Comparison of ENCODE assay signal across 19 cellular contexts in the genomic region with DNA sequence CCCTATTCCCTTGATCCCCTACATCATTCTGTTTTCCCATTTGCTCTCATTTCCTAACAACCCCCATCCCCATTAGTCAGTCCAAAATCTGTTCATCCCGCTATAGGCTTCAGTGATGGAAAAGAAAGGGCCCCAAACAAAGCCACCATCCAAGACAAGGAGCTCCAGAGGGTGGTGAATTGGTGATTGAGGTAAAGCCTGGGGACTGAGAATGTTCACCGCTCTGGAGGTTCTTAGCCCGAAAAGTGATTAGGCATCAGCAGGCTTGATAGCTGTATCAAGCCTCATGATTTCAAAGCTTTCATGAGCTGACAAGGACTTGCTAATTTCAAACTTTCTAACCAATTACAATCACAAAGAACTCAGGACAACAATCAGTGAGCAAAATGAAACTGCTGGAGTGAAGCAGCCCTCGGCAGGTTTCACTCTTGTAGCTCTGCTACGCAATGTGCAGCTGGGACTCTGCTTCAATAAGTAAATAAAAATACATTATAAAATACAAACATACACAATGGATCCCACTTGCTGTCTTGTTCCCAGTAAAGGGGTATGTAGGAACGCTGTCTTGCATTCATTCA.
DNase-seq lines count a peak whose midpoint lies in the region; ATAC-seq, FAIRE-seq and TF ChIP-seq lines count a peak whose summit lies in the region.
"Had no signal": no experiment of that assay in that cellular context is flagged by ENCODE, and none has a peak within 500 bp of the region (broad histone marks: within the 10 kb centered on the region; RNA-seq: fewer than 3 reads in every experiment).

No MANE protein-coding gene starts in this region.

- CTCF ChIA-PET in HEK293T (lab: Yijun Ruan, JAX) = no interaction called here

- peaks cover 30% of the 10 kb centered on the region for H3K4me1 ChIP-seq in BLaER1
- H3K4me1 ChIP-seq in neural progenitor cell = peaks cover 32% of the 10 kb centered on the region

- TF ChIP-seq CTCF in HFF-Myc (IDR thresholded peaks at IDR 0.05; ENCODE audit: low read depth, low read length, missing control alignments) (no peak), neural progenitor cell (IDR thresholded peaks at IDR 0.05) (no peak)

- no peaks in the 10 kb centered on the region for H4K20me1 ChIP-seq in BLaER1
- no peaks in the 10 kb centered on the region for H4K20me1 ChIP-seq in neural progenitor cell (ENCODE audit: low read depth)

- H2AFZ ChIP-seq in neural progenitor cell (replicated peaks) = peak overlapping the region; percentile 85

- ATAC-seq in esophagus mucosa = no peak

- H3K36me3 ChIP-seq in BLaER1 = no peaks in the 10 kb centered on the region
- no peaks in the 10 kb centered on the region for H3K36me3 ChIP-seq in neural progenitor cell
- H3K36me3 ChIP-seq: cardiac muscle cell had no signal

- peak overlapping the region; percentile 76 for H3K27ac Mint-ChIP-seq in neural progenitor cell
- H3K27ac Mint-ChIP-seq: activated CD4-positive, alpha-beta T cell treated with anti-CD3 and anti-CD28 coated beads, Interleukin-2, amount 10 ng/mL, durations not matched to agents 24 days and 14 days; activated naive CD8-positive, alpha-beta T cell; stimulated activated naive CD8-positive, alpha-beta T cell treated with anti-CD3 and anti-CD28 coated beads, Interleukin-15, Interleukin-2, amounts not matched to agents 100 ng/mL and 50 ng/mL, for 24 hours had no signal

- H3K9me3 Mint-ChIP-seq in neural progenitor cell = no peaks in the 10 kb centered on the region
- H3K9me3 Mint-ChIP-seq: activated CD4-positive, alpha-beta T cell treated with anti-CD3 and anti-CD28 coated beads, Interleukin-2, amount 10 ng/mL, durations not matched to agents 24 days and 14 days; stimulated activated naive CD8-positive, alpha-beta T cell treated with anti-CD3 and anti-CD28 coated beads, Interleukin-15, Interleukin-2, amounts not matched to agents 100 ng/mL and 50 ng/mL, for 24 hours had no signal

- H3F3A ChIP-seq in neural progenitor cell (ENCODE audit: low read depth) = peaks cover 11% of the 10 kb centered on the region

- H3K36me3 Mint-ChIP-seq in neural progenitor cell = no peaks in the 10 kb centered on the region

- H3K4me2 ChIP-seq in BLaER1 (peak overlapping the region; percentile 51), neural progenitor cell (peak overlapping the region; percentile 47)

- H3K9ac ChIP-seq in BLaER1 (no peak overlapping the region), neural progenitor cell (no peak overlapping the region)

- no peaks in the 10 kb centered on the region for H3K9me3 ChIP-seq in BLaER1
- no peaks in the 10 kb centered on the region for H3K9me3 ChIP-seq in neural progenitor cell (ENCODE audit: low read depth)

- H3K27ac ChIP-seq in BLaER1 (no peak overlapping the region; the same call in 1 of the 2 replicates), neural progenitor cell (peak overlapping the region; percentile 83)
- H3K27ac ChIP-seq: C4-2B, cardiac muscle cell had no signal

- no peaks in the 10 kb centered on the region for H3K79me2 ChIP-seq in neural progenitor cell (ENCODE audit: low read depth)

- peak; percentile 23 for FAIRE-seq in endometrium (lab: Jason Lieb, UNC)
- FAIRE-seq: H54 had no signal

- POLR2A ChIA-PET in HEK293T (lab: Yijun Ruan, JAX) = no interaction called here

- DNase-seq in HFF-Myc (ENCODE audit: extremely low read depth, low read depth) (no peak), neural progenitor cell (ENCODE audit: low spot score) (peak; percentile 42), occipital lobe (lab: John Stamatoyannopoulos, UW) (no peak), HEK293T (ENCODE audit: extremely low spot score) (no peak), epidermal melanocyte (ENCODE audit: insufficient read length, low spot score) (no peak)
- DNase-seq: activated CD4-positive, alpha-beta T cell treated with anti-CD3 and anti-CD28 coated beads, Interleukin-2, amount 10 ng/mL, durations not matched to agents 24 days and 14 days; activated T-cell treated with anti-CD3 and anti-CD28 coated beads for 4 hours; DND-41; NCI-H226; SIG-M5; T-helper 9 cell had no signal

- no peaks in the 10 kb centered on the region for H3K27me3 Mint-ChIP-seq in neural progenitor cell (ENCODE audit: insufficient read depth, low read depth)
- H3K27me3 Mint-ChIP-seq: activated CD4-positive, alpha-beta T cell treated with anti-CD3 and anti-CD28 coated beads, Interleukin-2, amount 10 ng/mL, durations not matched to agents 24 days and 14 days; activated naive CD8-positive, alpha-beta T cell; stimulated activated naive CD8-positive, alpha-beta T cell treated with anti-CD3 and anti-CD28 coated beads, Interleukin-15, Interleukin-2, amounts not matched to agents 100 ng/mL and 50 ng/mL, for 24 hours had no signal

- H3K4me3 Mint-ChIP-seq in neural progenitor cell = peak overlapping the region; percentile 25
- H3K4me3 Mint-ChIP-seq: activated CD4-positive, alpha-beta T cell treated with anti-CD3 and anti-CD28 coated beads, Interleukin-2, amount 10 ng/mL, durations not matched to agents 24 days and 14 days; activated naive CD8-positive, alpha-beta T cell; stimulated activated naive CD8-positive, alpha-beta T cell treated with anti-CD3 and anti-CD28 coated beads, Interleukin-15, Interleukin-2, amounts not matched to agents 100 ng/mL and 50 ng/mL, for 24 hours had no signal

- no peaks in the 10 kb centered on the region for H3K27me3 ChIP-seq in BLaER1
- H3K27me3 ChIP-seq in neural progenitor cell = no peaks in the 10 kb centered on the region
- H3K27me3 ChIP-seq: cardiac muscle cell had no signal

- no peak overlapping the region for H3K4me3 ChIP-seq in BLaER1
- H3K4me3 ChIP-seq in HFF-Myc (replicated peaks; ENCODE audit: low read depth, low read length) = 0 out of 2 replicates have a peak overlapping the region, but pooled peaks have one; percentile 1
- no peak overlapping the region for H3K4me3 ChIP-seq in neural progenitor cell
- H3K4me3 ChIP-seq: cardiac muscle cell had no signal

- peaks cover 31% of the 10 kb centered on the region for H3K4me1 Mint-ChIP-seq in neural progenitor cell

TF ChIP-seq in HEK293T, 16 proteins besides CTCF, POLR2A, EP300 and RAD21:
- TF ChIP-seq L3MBTL2 (conservative IDR thresholded peaks at IDR 0.05) (no peak), ARNT (IDR thresholded peaks at IDR 0.05) (no peak), LEF1 (IDR thresholded peaks at IDR 0.05; ENCODE audit: borderline replicate concordance) (no peak), CTBP1 (IDR thresholded peaks at IDR 0.05; ENCODE audit: borderline replicate concordance) (no peak), FOXK2 (IDR thresholded peaks at IDR 0.05) (no peak), NFRKB (IDR thresholded peaks at IDR 0.05) (no peak), HDGF (IDR thresholded peaks at IDR 0.05; ENCODE audit: borderline replicate concordance) (no peak), FOXA1 (IDR thresholded peaks at IDR 0.05) (no peak), TARDBP (IDR thresholded peaks at IDR 0.05) (no peak), ELF4 (IDR thresholded peaks at IDR 0.05) (no peak), SP1 (IDR thresholded peaks at IDR 0.05) (no peak), FOXM1 (IDR thresholded peaks at IDR 0.05; ENCODE audit: borderline replicate concordance) (no peak), ZNF384 (IDR thresholded peaks at IDR 0.05) (no peak), BHLHE40 (IDR thresholded peaks at IDR 0.05; ENCODE audit: borderline replicate concordance) (no peak), SUZ12 (IDR thresholded peaks at IDR 0.05) (no peak)
- TF ChIP-seq, protein P1, sequence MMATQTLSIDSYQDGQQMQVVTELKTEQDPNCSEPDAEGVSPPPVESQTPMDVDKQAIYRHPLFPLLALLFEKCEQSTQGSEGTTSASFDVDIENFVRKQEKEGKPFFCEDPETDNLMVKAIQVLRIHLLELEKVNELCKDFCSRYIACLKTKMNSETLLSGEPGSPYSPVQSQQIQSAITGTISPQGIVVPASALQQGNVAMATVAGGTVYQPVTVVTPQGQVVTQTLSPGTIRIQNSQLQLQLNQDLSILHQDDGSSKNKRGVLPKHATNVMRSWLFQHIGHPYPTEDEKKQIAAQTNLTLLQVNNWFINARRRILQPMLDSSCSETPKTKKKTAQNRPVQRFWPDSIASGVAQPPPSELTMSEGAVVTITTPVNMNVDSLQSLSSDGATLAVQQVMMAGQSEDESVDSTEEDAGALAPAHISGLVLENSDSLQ (IDR thresholded peaks at IDR 0.05) = no peak
